In the genomic region with DNA sequence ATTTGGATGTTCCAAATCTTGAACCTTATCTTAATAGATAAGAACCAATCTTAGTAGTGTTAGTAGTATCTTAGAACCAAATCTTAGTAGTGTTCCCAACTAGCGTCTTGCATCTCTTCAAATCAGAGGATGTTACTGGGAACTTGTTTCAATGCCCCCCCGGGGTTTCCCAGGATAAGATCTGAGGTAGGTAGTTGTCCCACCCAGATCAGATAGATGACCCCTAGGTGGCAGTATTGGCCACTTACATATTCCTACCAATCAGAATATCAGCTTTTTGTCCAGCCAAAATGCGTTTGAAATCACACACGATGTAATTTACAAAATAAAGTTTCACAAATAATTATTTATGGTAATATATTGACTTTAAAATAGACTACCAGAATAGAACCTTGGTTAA, we compare ENCODE assay signal across 9 cellular contexts.
A peak's percentile ranks its signal among the peaks of the same experiment; 100 is the strongest.
DNase-seq lines count a peak whose midpoint lies in the region; ATAC-seq, FAIRE-seq and TF ChIP-seq lines count a peak whose summit lies in the region.
"Had no signal": no experiment of that assay in that cellular context is flagged by ENCODE, and none has a peak within 500 bp of the region (broad histone marks: within the 10 kb centered on the region; RNA-seq: fewer than 3 reads in every experiment).

No MANE protein-coding gene starts in this region.

- intact Hi-C loops in stomach (cut with DNase I; ENCODE audit: low total_unique reads) = no loop called here

- H3K4me1 ChIP-seq in effector memory CD4-positive, alpha-beta T cell (ENCODE audit: control insufficient read depth, insufficient read depth, low read length, poor library complexity, severe bottlenecking) = no peaks in the 10 kb centered on the region
- H3K4me1 ChIP-seq in stomach = no peaks in the 10 kb centered on the region

- DNase-seq in GM12865 (ENCODE audit: low read depth) (peak; percentile 69), KBM-7 (peak; percentile 39), bronchial epithelial cell (ENCODE audit: low read depth) (peak; percentile 29), stomach (no peak)
- DNase-seq in activated CD4-positive, CD25-positive, alpha-beta regulatory T cell (lab: John Stamatoyannopoulos, UW) = no peak
- DNase-seq in effector memory CD4-positive, alpha-beta T cell = no peak
- DNase-seq: naive B cell had no signal

- H3K9me3 ChIP-seq in effector memory CD4-positive, alpha-beta T cell (ENCODE audit: control insufficient read depth, low read length) = no peaks in the 10 kb centered on the region
- no peaks in the 10 kb centered on the region for H3K9me3 ChIP-seq in stomach

- peak; percentile 83 for TF ChIP-seq CTCF in 22Rv1 (IDR thresholded peaks at IDR 0.05)
- peak; percentile 66 for TF ChIP-seq CTCF in GM12865 (IDR thresholded peaks at IDR 0.05; ENCODE audit: insufficient read depth, low read depth, low read length, missing control alignments)
- peak; percentile 42 for TF ChIP-seq CTCF in bronchial epithelial cell (IDR thresholded peaks at IDR 0.05; ENCODE audit: insufficient read depth, low read length, severe bottlenecking)
- peak in 1 of 7 experiments; percentile 14 for TF ChIP-seq CTCF in stomach (IDR thresholded peaks at IDR 0.05)

- FAIRE-seq in bronchial epithelial cell (lab: Jason Lieb, UNC) = no peak

- TF ChIP-seq POLR2A in stomach (IDR thresholded peaks at IDR 0.05) = no peak

- ATAC-seq in GM18519 (IDR thresholded peaks at IDR 0.05; ENCODE audit: low FRiP score, unreplicated experiment) = no peak

- H3K27ac ChIP-seq in 22Rv1 (no peak overlapping the region), stomach (no peak overlapping the region)
- no peak overlapping the region for H3K27ac ChIP-seq in effector memory CD4-positive, alpha-beta T cell (ENCODE audit: insufficient read depth, low read length, poor library complexity, severe bottlenecking)

- H3K36me3 ChIP-seq in bronchial epithelial cell (ENCODE audit: control insufficient read depth, insufficient read depth, low read length) = no peaks in the 10 kb centered on the region
- no peaks in the 10 kb centered on the region for H3K36me3 ChIP-seq in effector memory CD4-positive, alpha-beta T cell (ENCODE audit: control insufficient read depth, insufficient read depth, low read length)
- H3K36me3 ChIP-seq in stomach = no peaks in the 10 kb centered on the region

- H3K27me3 ChIP-seq in bronchial epithelial cell (ENCODE audit: control insufficient read depth, insufficient read depth, low read length) = no peaks in the 10 kb centered on the region
- no peaks in the 10 kb centered on the region for H3K27me3 ChIP-seq in effector memory CD4-positive, alpha-beta T cell (replicated peaks; ENCODE audit: control insufficient read depth, insufficient read depth, low read length, poor library complexity, severe bottlenecking)
- H3K27me3 ChIP-seq in stomach = no peaks in the 10 kb centered on the region

- 45 to 61% (median 57%) methylated on average over 4 of the region's 4 CpGs for WGBS in stomach, 5 donors

- no peak overlapping the region for H3K4me3 ChIP-seq in GM12865 (ENCODE audit: low read depth, low read length)
- no peak overlapping the region for H3K4me3 ChIP-seq in bronchial epithelial cell (ENCODE audit: low read depth, low read length)
- H3K4me3 ChIP-seq in effector memory CD4-positive, alpha-beta T cell (ENCODE audit: insufficient read depth, low read depth, low read length, poor library complexity, severe bottlenecking) = no peak overlapping the region
- H3K4me3 ChIP-seq in stomach = no peak overlapping the region

- TF ChIP-seq EP300 in stomach (IDR thresholded peaks at IDR 0.05) = no peak

- in situ Hi-C loops in KBM-7 (cut with MboI; ENCODE audit: low pct_unique_long_range_greater_than_20kb, low sequenced_read_pairs) = no loop called here

Comparison
In these comparisons a context has a peak if more than half of its experiments do, and no peak if none do; other contexts are left out.
1. DNase-seq: peak in GM12865 (single experiment), KBM-7 (single experiment) and bronchial epithelial cell (single experiment); none in activated CD4-positive, CD25-positive, alpha-beta regulatory T cell (0 of 4), effector memory CD4-positive, alpha-beta T cell (0 of 3) and stomach (single experiment).